Comparison of ENCODE assay signal across 29 cellular contexts in genomic region chr19:11486661-11487503, GRCh38. TPM values are rescaled to one million over a fixed set of nuclear protein-coding genes. Genes with fewer than 3 reads are reported as not detected.
"Had no signal": no experiment of that assay in that cellular context is flagged by ENCODE, and none has a peak within 500 bp of the region (broad histone marks: within the 10 kb centered on the region; RNA-seq: fewer than 3 reads in every experiment).

No MANE protein-coding gene starts in this region.

- FAIRE-seq: pancreas, small intestine had no signal

- H3K4me2 ChIP-seq: neural progenitor cell had no signal

- H3K36me3 ChIP-seq: neural progenitor cell, prostate gland, uterus had no signal

- H3K4me3 ChIP-seq: left ventricle myocardium inferior, lung, neural progenitor cell, pancreas, prostate gland, sigmoid colon, spleen, suprapubic skin, thoracic aorta, tibial nerve, uterus had no signal

- H3K9ac ChIP-seq: neural progenitor cell had no signal

- H2AFZ ChIP-seq: neural progenitor cell had no signal

- H3K27ac ChIP-seq: left ventricle myocardium inferior, neural progenitor cell, pancreas, prostate gland, sigmoid colon, spleen, suprapubic skin, thoracic aorta, tibial nerve, uterus had no signal

- DNase-seq: islet precursor cell; left ventricle myocardium inferior; mesendoderm; naive B cell; natural killer cell; nephron progenitor cell; posterior cingulate gyrus; retina; right cardiac atrium; sigmoid colon; small intestine; spleen; stimulated activated CD4-positive, alpha-beta T cell treated with anti-CD3 and anti-CD28 coated beads, Interleukin-4, amount 100 ng/mL, for 24 hours; stimulated activated naive CD4-positive, alpha-beta T cell; uterus had no signal

- H3K4me1 ChIP-seq: neural progenitor cell, prostate gland had no signal

- ATAC-seq: natural killer cell; pancreas; right cardiac atrium; stimulated activated effector memory CD8-positive, alpha-beta T cell treated with anti-CD3 and anti-CD28 coated beads, Interleukin-12 subunit alpha, Interleukin-12 subunit beta, amount 100 ng/mL, for 72 hours had no signal

- H3K9me3 ChIP-seq: left ventricle myocardium inferior, pancreas, prostate gland, sigmoid colon, spleen, suprapubic skin, thoracic aorta, tibial nerve, uterus had no signal

RNA-seq across cellular contexts. Expression of gene ELAVL3, which starts 6.0 kb away (rescaled TPM):
- total RNA-seq: kidney epithelial cell, lower leg skin, mononuclear cell, natural killer cell, omental fat pad, right cardiac atrium, spleen, subcutaneous adipose tissue, suprapubic skin, thoracic aorta, tibial nerve, ureter had no signal

RNA-seq across cellular contexts. Expression of gene CNN1, which starts 51.8 kb away (rescaled TPM):
- total RNA-seq: natural killer cell had no signal
